Comparison of ENCODE assay signal across 8 cellular contexts in the genomic region with DNA sequence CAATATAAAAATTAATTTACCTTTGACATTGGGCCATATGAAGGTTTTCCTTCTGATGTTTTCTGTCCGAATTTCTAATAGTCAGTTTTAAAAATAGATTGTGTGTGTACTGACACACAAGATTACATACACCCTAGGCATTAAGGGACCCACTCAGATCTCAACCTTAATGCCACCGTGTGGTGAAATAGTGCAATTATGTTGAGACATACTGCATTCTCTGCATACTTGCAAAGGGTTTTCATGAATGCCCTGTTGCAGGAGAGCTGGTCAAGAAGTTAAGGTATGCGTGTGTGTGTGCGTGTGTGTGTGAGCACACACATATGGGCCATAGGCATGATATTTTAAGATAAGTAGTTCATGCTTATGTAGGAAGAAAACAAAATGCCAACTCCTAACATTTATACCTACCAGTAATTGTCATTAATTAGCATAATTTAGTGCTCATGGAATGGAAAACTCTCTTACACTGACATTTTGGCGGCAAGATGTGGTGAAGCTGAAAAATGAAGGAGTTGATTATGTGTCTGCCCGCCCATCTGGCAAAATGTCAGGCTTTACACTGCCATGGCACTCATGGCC. TPM values are rescaled to one million over a fixed set of nuclear protein-coding genes. Genes with fewer than 3 reads are reported as not detected.
DNase-seq lines count a peak whose midpoint lies in the region; ATAC-seq and TF ChIP-seq lines count a peak whose summit lies in the region.

No MANE protein-coding gene starts in this region.

- H3K9me3 ChIP-seq in SJSA1 (replicated peaks) = no peaks in the 10 kb centered on the region

- ATAC-seq in activated naive CD4-positive, alpha-beta T cell treated with anti-CD3 and anti-CD28 coated beads, Interleukin-2, amount 50 U/mL, for 72 hours = no peak

- H3K9me3 Mint-ChIP-seq in activated naive CD4-positive, alpha-beta T cell treated with anti-CD3 and anti-CD28 coated beads, Interleukin-2, amount 50 U/mL, for 72 hours = peaks cover 6 to 15% of the 10 kb centered on the region in 2 donors

- no peaks in the 10 kb centered on the region for H3K36me3 ChIP-seq in SJSA1

- peak; percentile 32 for DNase-seq in ELF-1 (ENCODE audit: low read depth, low spot score)
- peak; percentile 91 for DNase-seq in HS-27A (ENCODE audit: low read depth)
- peak; percentile 48 to 55 for DNase-seq in SJSA1 (ENCODE audit: low read depth in 1 of 2, low spot score in 2 of 2)
- DNase-seq in fibroblast of villous mesenchyme (ENCODE audit: low read depth) = peak; percentile 44
- peak; percentile 79 for DNase-seq in retinal pigment epithelial cell (ENCODE audit: low read depth)
- DNase-seq in activated naive CD4-positive, alpha-beta T cell treated with anti-CD3 and anti-CD28 coated beads, Interleukin-2, amount 50 U/mL, for 72 hours (ENCODE audit: low spot score in 2 of 2) = no peak
- no peak for DNase-seq in T-helper 9 cell
- no peak for DNase-seq in mesenteric fat pad (ENCODE audit: low spot score)

- 0 out of 2 replicates have a peak, but pooled peaks cover 8% of the 10 kb centered on the region for H3K4me1 ChIP-seq in SJSA1 (replicated peaks)

- H3K4me3 ChIP-seq in SJSA1 (no peak overlapping the region), fibroblast of villous mesenchyme (ENCODE audit: low read depth, low read length) (no peak overlapping the region), retinal pigment epithelial cell (ENCODE audit: low read length) (no peak overlapping the region)

- H3K27me3 ChIP-seq in SJSA1 (replicated peaks) = no peaks in the 10 kb centered on the region

- no peak overlapping the region for H3K27ac Mint-ChIP-seq in activated naive CD4-positive, alpha-beta T cell treated with anti-CD3 and anti-CD28 coated beads, Interleukin-2, amount 50 U/mL, for 72 hours

- H3K36me3 Mint-ChIP-seq in activated naive CD4-positive, alpha-beta T cell treated with anti-CD3 and anti-CD28 coated beads, Interleukin-2, amount 50 U/mL, for 72 hours = no peaks in the 10 kb centered on the region

- no peak overlapping the region for H3K27ac ChIP-seq in SJSA1

- TF ChIP-seq CTCF in fibroblast of villous mesenchyme (IDR thresholded peaks at IDR 0.05; ENCODE audit: insufficient read depth, low read depth, low read length) (peak; percentile 49), retinal pigment epithelial cell (conservative IDR thresholded peaks at IDR 0.05; ENCODE audit: low read depth, low read length) (peak; percentile 66)

RNA-seq across cellular contexts. Expression of a gene that starts 58.8 kb away (rescaled TPM):
- not detected in 2 replicates for total RNA-seq in SJSA1 (2014; rRNA removed; shearing (Covaris generic))
- not detected in 2 replicates for total RNA-seq in fibroblast of villous mesenchyme
- not detected for total RNA-seq in activated naive CD4-positive, alpha-beta T cell treated with anti-CD3 and anti-CD28 coated beads, Interleukin-2, amount 50 U/mL, for 72 hours
- 0.13 TPM for total RNA-seq in mesenteric fat pad

Comparison
In these comparisons a context has a peak if more than half of its experiments do, and no peak if none do; other contexts are left out.
1. DNase-seq: peak in ELF-1 (single experiment), HS-27A (single experiment), SJSA1 (2 of 2), fibroblast of villous mesenchyme (single experiment) and retinal pigment epithelial cell (single experiment); none in activated naive CD4-positive, alpha-beta T cell treated with anti-CD3 and anti-CD28 coated beads, Interleukin-2, amount 50 U/mL, for 72 hours (0 of 2), T-helper 9 cell (single experiment) and mesenteric fat pad (single experiment).